ENCODE assay signal across 22 cellular contexts in the genomic region with DNA sequence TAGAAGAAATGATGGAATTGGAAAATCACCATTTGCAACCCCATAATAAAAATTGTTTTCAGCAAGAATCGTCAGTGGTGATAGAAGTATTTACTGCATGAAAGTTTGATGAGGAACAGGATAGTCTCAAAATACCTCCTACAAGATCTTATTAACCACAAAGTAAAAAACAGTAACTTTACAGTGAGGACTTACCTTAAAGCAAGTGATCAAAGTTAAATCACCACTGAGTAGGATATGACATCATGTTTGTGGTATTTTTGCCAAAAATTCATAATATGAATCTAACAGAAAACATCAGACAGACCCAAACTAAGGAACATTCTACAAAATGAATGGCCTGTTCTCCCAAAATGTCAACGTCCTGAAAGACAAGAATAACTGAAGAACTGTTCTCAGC. TPM values are rescaled to one million over a fixed set of nuclear protein-coding genes. Genes with fewer than 3 reads are reported as not detected.
DNase-seq lines count a peak whose midpoint lies in the region; ATAC-seq, FAIRE-seq and TF ChIP-seq lines count a peak whose summit lies in the region.
"Had no signal": no experiment of that assay in that cellular context is flagged by ENCODE, and none has a peak within 500 bp of the region (broad histone marks: within the 10 kb centered on the region; RNA-seq: fewer than 3 reads in every experiment).

No MANE protein-coding gene starts in this region.

- no peak overlapping the region for H3K4me3 ChIP-seq in tibial artery
- no peak overlapping the region for H3K4me3 ChIP-seq in Caco-2 (ENCODE audit: low read depth, low read length)
- H3K4me3 ChIP-seq in Peyer's patch, result no peak overlapping the region
- H3K4me3 ChIP-seq: cardiac muscle cell, heart left ventricle had no signal

- no peak for TF ChIP-seq CTCF in D721Med (IDR thresholded peaks at IDR 0.05; ENCODE audit: insufficient read depth, missing control alignments)
- no peak for TF ChIP-seq CTCF in activated CD8-positive, alpha-beta T cell treated with anti-CD3 and anti-CD28 coated beads for 36 hours (IDR thresholded peaks at IDR 0.05)
- TF ChIP-seq CTCF in tibial artery (IDR thresholded peaks at IDR 0.05), result no peak
- no peak for TF ChIP-seq CTCF in Caco-2 (IDR thresholded peaks at IDR 0.05; ENCODE audit: insufficient read depth in 1 of 2, low read depth in 1 of 2, low read length in 1 of 2, severe bottlenecking in 1 of 2, unreplicated experiment in 1 of 2)
- no peak for TF ChIP-seq CTCF in Peyer's patch (IDR thresholded peaks at IDR 0.05)

- intact Hi-C loops in activated CD8-positive, alpha-beta T cell treated with anti-CD3 and anti-CD28 coated beads for 36 hours (cut with micrococcal nuclease), result no loop called here
- intact Hi-C loops in tibial artery (cut with DNase I; ENCODE audit: low total_unique reads) (no loop called here), Caco-2 (cut with micrococcal nuclease; ENCODE audit: unreplicated experiment) (no loop called here)

- H3K36me3 ChIP-seq in tibial artery (peaks cover 33 to 85% (median 72%) of the 10 kb centered on the region in 3 donors), Caco-2 (ENCODE audit: control insufficient read depth, insufficient read depth, low read length) (peaks cover 1% of the 10 kb centered on the region; the same call in 1 of the 2 replicates), Peyer's patch (peaks cover 0 to 75% (median 0%) of the 10 kb centered on the region in 3 donors)

- peak; percentile 85 for FAIRE-seq in D721Med (lab: Jason Lieb, UNC)

- peak overlapping the region; percentile 63 for H3K27ac Mint-ChIP-seq in activated T-cell treated with anti-CD3 and anti-CD28 coated beads, Interleukin-2, amount 50 U/mL, for 24 hours
- H3K27ac Mint-ChIP-seq in activated CD8-positive, alpha-beta T cell treated with anti-CD3 and anti-CD28 coated beads for 36 hours, result peak overlapping the region; percentile 15
- H3K27ac Mint-ChIP-seq in effector memory CD8-positive, alpha-beta T cell, result peak overlapping the region; percentile 14 to 78
- H3K27ac Mint-ChIP-seq in Caco-2 (ENCODE audit: unreplicated experiment), result no peak overlapping the region
- H3K27ac Mint-ChIP-seq: nephron had no signal

- no peak for DNase-seq in activated T-cell treated with anti-CD3 and anti-CD28 coated beads, Interleukin-2, amount 50 U/mL, for 24 hours
- DNase-seq in activated T-cell treated with anti-CD3 and anti-CD28 coated beads, Interleukin-2, amount 50 U/mL, for 1 hour, result no peak
- no peak for DNase-seq in D721Med (ENCODE audit: insufficient read length, low spot score)
- no peak for DNase-seq in activated CD8-positive, alpha-beta T cell treated with anti-CD3 and anti-CD28 coated beads for 36 hours
- no peak for DNase-seq in effector memory CD8-positive, alpha-beta T cell
- no peak for DNase-seq in tibial artery
- DNase-seq in Caco-2, result no peak
- no peak for DNase-seq in Peyer's patch
- DNase-seq: activated CD4-positive, alpha-beta T cell treated with anti-CD3 and anti-CD28 coated beads, Interleukin-2, amount 50 U/mL, for 1 hour; activated T-cell treated with anti-CD3 and anti-CD28 coated beads, Interleukin-2, amount 50 U/mL, for 48 hours; amniotic stem cell; DMS79; HCEC 1CT; heart left ventricle; left colon; mesendoderm; NCI-H1105 treated with DMSO at 0.1 percent for 48 hours; NK-92 treated with Interleukin-12 subunit alpha and Interleukin-12 subunit beta, amount 100 ng/mL, for 24 hours; stimulated activated CD4-positive, alpha-beta T cell treated with anti-CD3 and anti-CD28 coated beads, Interleukin-15, amount 100 ng/mL, for 24 hours had no signal

- no peak overlapping the region for H3K4me3 Mint-ChIP-seq in activated T-cell treated with anti-CD3 and anti-CD28 coated beads, Interleukin-2, amount 50 U/mL, for 24 hours
- no peak overlapping the region for H3K4me3 Mint-ChIP-seq in activated CD8-positive, alpha-beta T cell treated with anti-CD3 and anti-CD28 coated beads for 36 hours
- H3K4me3 Mint-ChIP-seq in effector memory CD8-positive, alpha-beta T cell, result no peak overlapping the region
- H3K4me3 Mint-ChIP-seq in Caco-2 (ENCODE audit: unreplicated experiment), result no peak overlapping the region
- H3K4me3 Mint-ChIP-seq: nephron had no signal

- POLR2A ChIA-PET in activated CD8-positive, alpha-beta T cell treated with anti-CD3 and anti-CD28 coated beads for 36 hours (lab: Charles Lee), result no interaction called here
- POLR2A ChIA-PET in Caco-2 (lab: Charles Lee), result no interaction called here

- H3K4me1 Mint-ChIP-seq in activated T-cell treated with anti-CD3 and anti-CD28 coated beads, Interleukin-2, amount 50 U/mL, for 24 hours (ENCODE audit: low read depth), result peaks cover 19% of the 10 kb centered on the region
- H3K4me1 Mint-ChIP-seq in activated CD8-positive, alpha-beta T cell treated with anti-CD3 and anti-CD28 coated beads for 36 hours (ENCODE audit: low read depth), result peaks cover 16% of the 10 kb centered on the region
- H3K4me1 Mint-ChIP-seq in effector memory CD8-positive, alpha-beta T cell (ENCODE audit: low read depth in 2 of 2), result peaks cover 8 to 10% of the 10 kb centered on the region in 2 donors
- peaks cover 4% of the 10 kb centered on the region for H3K4me1 Mint-ChIP-seq in Caco-2 (ENCODE audit: low read depth, unreplicated experiment)
- H3K4me1 Mint-ChIP-seq: nephron had no signal

- H3K9me3 ChIP-seq in tibial artery (no peaks in the 10 kb centered on the region), Caco-2 (no peaks in the 10 kb centered on the region), Peyer's patch (no peaks in the 10 kb centered on the region)

- no peak for TF ChIP-seq POLR2A in Peyer's patch (IDR thresholded peaks at IDR 0.05)

- ATAC-seq in activated CD8-positive, alpha-beta T cell treated with anti-CD3 and anti-CD28 coated beads for 36 hours, result peak; percentile 20
- peak; percentile 41 for ATAC-seq in effector memory CD8-positive, alpha-beta T cell (replicated peaks)
- ATAC-seq: heart left ventricle, left colon, sciatic nerve had no signal

- no peaks in the 10 kb centered on the region for H3K9me3 Mint-ChIP-seq in activated T-cell treated with anti-CD3 and anti-CD28 coated beads, Interleukin-2, amount 50 U/mL, for 24 hours
- H3K9me3 Mint-ChIP-seq in activated CD8-positive, alpha-beta T cell treated with anti-CD3 and anti-CD28 coated beads for 36 hours, result no peaks in the 10 kb centered on the region
- no peaks in the 10 kb centered on the region for H3K9me3 Mint-ChIP-seq in effector memory CD8-positive, alpha-beta T cell
- no peaks in the 10 kb centered on the region for H3K9me3 Mint-ChIP-seq in Caco-2 (ENCODE audit: unreplicated experiment)

- H3K27me3 Mint-ChIP-seq in activated T-cell treated with anti-CD3 and anti-CD28 coated beads, Interleukin-2, amount 50 U/mL, for 24 hours, result no peaks in the 10 kb centered on the region
- H3K27me3 Mint-ChIP-seq in activated CD8-positive, alpha-beta T cell treated with anti-CD3 and anti-CD28 coated beads for 36 hours, result no peaks in the 10 kb centered on the region
- no peaks in the 10 kb centered on the region for H3K27me3 Mint-ChIP-seq in effector memory CD8-positive, alpha-beta T cell
- H3K27me3 Mint-ChIP-seq in Caco-2 (ENCODE audit: insufficient read depth, unreplicated experiment), result no peaks in the 10 kb centered on the region

- H3K27me3 ChIP-seq in tibial artery (no peaks in the 10 kb centered on the region), Caco-2 (replicated peaks; ENCODE audit: control insufficient read depth, insufficient read depth, low read length) (no peaks in the 10 kb centered on the region), Peyer's patch (no peaks in the 10 kb centered on the region)
- H3K27me3 ChIP-seq: cardiac muscle cell, heart left ventricle had no signal

- CTCF ChIA-PET in activated CD8-positive, alpha-beta T cell treated with anti-CD3 and anti-CD28 coated beads for 36 hours (lab: Charles Lee), result interaction anchor here (1.5 kb wide), 1 partner anchor 19 kb away, joined by 3 read pairs; a partner anchor contains a TSS
- CTCF ChIA-PET in Caco-2 (lab: Charles Lee), result no interaction called here

- H3K27ac ChIP-seq in tibial artery (no peak overlapping the region), Peyer's patch (no peak overlapping the region)
- H3K27ac ChIP-seq: cardiac muscle cell, heart left ventricle had no signal

- H3K4me1 ChIP-seq in tibial artery (no peaks in the 10 kb centered on the region), Caco-2 (peaks cover 5% of the 10 kb centered on the region; the same call in 1 of the 2 replicates), Peyer's patch (no peaks in the 10 kb centered on the region)

- peaks cover 85% of the 10 kb centered on the region for H3K36me3 Mint-ChIP-seq in activated T-cell treated with anti-CD3 and anti-CD28 coated beads, Interleukin-2, amount 50 U/mL, for 24 hours (ENCODE audit: low read depth)
- peaks cover 62% of the 10 kb centered on the region for H3K36me3 Mint-ChIP-seq in activated CD8-positive, alpha-beta T cell treated with anti-CD3 and anti-CD28 coated beads for 36 hours (ENCODE audit: low read depth)
- peaks cover 68% of the 10 kb centered on the region for H3K36me3 Mint-ChIP-seq in effector memory CD8-positive, alpha-beta T cell (ENCODE audit: insufficient read depth)
- H3K36me3 Mint-ChIP-seq in Caco-2 (ENCODE audit: insufficient read depth, unreplicated experiment), result peaks cover 6% of the 10 kb centered on the region

- no TSS peak for BruUV-seq in Caco-2 (replicated peaks; lab: Mats Ljungman, UMichigan)

RNA-seq across cellular contexts. Expression of a gene that starts 19.9 kb away (rescaled TPM):
- 10 to 100 TPM; 25.6 to 28.2 TPM for total RNA-seq in activated CD8-positive, alpha-beta T cell treated with anti-CD3 and anti-CD28 coated beads for 36 hours
- total RNA-seq in Caco-2 (2022), result 28.4 and 33.9 TPM in 2 replicates
- 100 to 1,000 TPM in 1 of 4 donors, 10 to 100 TPM in 3; 54.5 to 104 (median 74.0) TPM for total RNA-seq in Peyer's patch

RNA-seq across cellular contexts. Expression of a gene that starts 47.5 kb away (rescaled TPM):
- 10 to 100 TPM; 23.8 to 26.1 TPM for total RNA-seq in activated CD8-positive, alpha-beta T cell treated with anti-CD3 and anti-CD28 coated beads for 36 hours
- 173 and 193 TPM in 2 replicates for total RNA-seq in Caco-2 (2022)
- 100 to 1,000 TPM in 3 of 4 donors, 10 to 100 TPM in 1; 47.0 to 513 (median 407) TPM for total RNA-seq in Peyer's patch
